26 cellular contexts compared by ENCODE assay signal in genomic region chr2:126437016-126437415, GRCh38.
"Had no signal": no experiment of that assay in that cellular context is flagged by ENCODE, and none has a peak within 500 bp of the region (broad histone marks: within the 10 kb centered on the region; RNA-seq: fewer than 3 reads in every experiment).

No MANE protein-coding gene starts in this region.

- ATAC-seq: naive thymus-derived CD4-positive, alpha-beta T cell; natural killer cell; pancreas; right cardiac atrium; right lobe of liver; stimulated activated effector memory CD8-positive, alpha-beta T cell treated with anti-CD3 and anti-CD28 coated beads, Interleukin-12 subunit alpha, Interleukin-12 subunit beta, amount 100 ng/mL, for 72 hours; stimulated activated naive B cell treated with anti-CD40 and anti-IgM and Interleukin-4, amounts not matched to agents 10 μg/mL and 1 μg/mL and 100 μg/mL, for 72 hours had no signal

- H3K9me3 Mint-ChIP-seq: natural killer cell; nephron; stimulated activated effector memory CD8-positive, alpha-beta T cell treated with anti-CD3 and anti-CD28 coated beads, Interleukin-12 subunit alpha, Interleukin-12 subunit beta, amount 100 ng/mL, for 72 hours; stimulated activated naive CD8-positive, alpha-beta T cell treated with anti-CD3 and anti-CD28 coated beads, Interleukin-15, Interleukin-2, amounts not matched to agents 100 ng/mL and 50 ng/mL, for 24 hours had no signal

- H3K36me3 Mint-ChIP-seq: naive thymus-derived CD4-positive, alpha-beta T cell; natural killer cell; stimulated activated effector memory CD8-positive, alpha-beta T cell treated with anti-CD3 and anti-CD28 coated beads, Interleukin-12 subunit alpha, Interleukin-12 subunit beta, amount 100 ng/mL, for 72 hours; stimulated activated naive B cell treated with anti-CD40 and anti-IgM and Interleukin-4, amounts not matched to agents 10 μg/mL and 1 μg/mL and 100 μg/mL, for 72 hours had no signal

- H3K4me3 Mint-ChIP-seq: naive thymus-derived CD4-positive, alpha-beta T cell; natural killer cell; nephron; neural crest cell; stimulated activated effector memory CD8-positive, alpha-beta T cell treated with anti-CD3 and anti-CD28 coated beads, Interleukin-12 subunit alpha, Interleukin-12 subunit beta, amount 100 ng/mL, for 72 hours; stimulated activated naive B cell treated with anti-CD40 and anti-IgM and Interleukin-4, amounts not matched to agents 10 μg/mL and 1 μg/mL and 100 μg/mL, for 72 hours; stimulated activated naive CD8-positive, alpha-beta T cell treated with anti-CD3 and anti-CD28 coated beads, Interleukin-15, Interleukin-2, amounts not matched to agents 100 ng/mL and 50 ng/mL, for 24 hours had no signal

- H3K27ac Mint-ChIP-seq: naive thymus-derived CD4-positive, alpha-beta T cell; natural killer cell; nephron; stimulated activated effector memory CD8-positive, alpha-beta T cell treated with anti-CD3 and anti-CD28 coated beads, Interleukin-12 subunit alpha, Interleukin-12 subunit beta, amount 100 ng/mL, for 72 hours; stimulated activated naive B cell treated with anti-CD40 and anti-IgM and Interleukin-4, amounts not matched to agents 10 μg/mL and 1 μg/mL and 100 μg/mL, for 72 hours; stimulated activated naive CD8-positive, alpha-beta T cell treated with anti-CD3 and anti-CD28 coated beads, Interleukin-15, Interleukin-2, amounts not matched to agents 100 ng/mL and 50 ng/mL, for 24 hours had no signal

- H3K9me3 ChIP-seq: pancreas, prostate gland, right lobe of liver, sigmoid colon, stomach, thoracic aorta, thyroid gland, tibial nerve, upper lobe of left lung, vagina had no signal

- DNase-seq: naive thymus-derived CD4-positive, alpha-beta T cell; natural killer cell; occipital lobe; pancreas; right cardiac atrium; right lobe of liver; sigmoid colon; small intestine; stimulated activated CD4-positive, alpha-beta T cell treated with anti-CD3 and anti-CD28 coated beads, Interleukin-15, amount 100 ng/mL, for 24 hours; stimulated activated CD4-positive, alpha-beta T cell treated with anti-CD3 and anti-CD28 coated beads, Interleukin-2, amount 100 ng/mL, for 24 hours; stimulated activated CD4-positive, alpha-beta T cell treated with anti-CD3 and anti-CD28 coated beads, Interleukin-2, amount 100 ng/mL, for 48 hours; stimulated activated CD4-positive, alpha-beta T cell treated with anti-CD3 and anti-CD28 coated beads, Interleukin-4, amount 100 ng/mL, for 24 hours; stimulated activated naive B cell treated with anti-CD40 and anti-IgM and Interleukin-4, amounts not matched to agents 10 μg/mL and 1 μg/mL and 100 μg/mL, for 72 hours; stimulated activated naive CD4-positive, alpha-beta T cell treated with Interleukin-2 at 50 U/mL for 16 hours; stomach; thyroid gland; trophoblast cell; upper lobe of left lung had no signal

- H3K4me1 Mint-ChIP-seq: naive thymus-derived CD4-positive, alpha-beta T cell; natural killer cell; nephron; neural crest cell; stimulated activated effector memory CD8-positive, alpha-beta T cell treated with anti-CD3 and anti-CD28 coated beads, Interleukin-12 subunit alpha, Interleukin-12 subunit beta, amount 100 ng/mL, for 72 hours; stimulated activated naive B cell treated with anti-CD40 and anti-IgM and Interleukin-4, amounts not matched to agents 10 μg/mL and 1 μg/mL and 100 μg/mL, for 72 hours had no signal

- H3K36me3 ChIP-seq: pancreas, prostate gland, right lobe of liver, sigmoid colon, stomach, thoracic aorta, thyroid gland, tibial nerve, upper lobe of left lung, vagina had no signal

- H3K27me3 ChIP-seq: pancreas, right lobe of liver, sigmoid colon, stomach, thyroid gland, tibial nerve, upper lobe of left lung, vagina had no signal

- H3K27ac ChIP-seq: pancreas, prostate gland, right lobe of liver, sigmoid colon, stomach, thoracic aorta, thyroid gland, tibial nerve, upper lobe of left lung, vagina had no signal

- H3K4me3 ChIP-seq: pancreas, prostate gland, right lobe of liver, sigmoid colon, stomach, thoracic aorta, thyroid gland, tibial nerve, upper lobe of left lung, vagina had no signal

- H3K27me3 Mint-ChIP-seq: stimulated activated naive CD8-positive, alpha-beta T cell treated with anti-CD3 and anti-CD28 coated beads, Interleukin-15, Interleukin-2, amounts not matched to agents 100 ng/mL and 50 ng/mL, for 24 hours had no signal

- H3K4me1 ChIP-seq: pancreas, prostate gland, right lobe of liver, sigmoid colon, stomach, thyroid gland, tibial nerve, upper lobe of left lung, vagina had no signal
